ENCODE assay signal across 8 cellular contexts in the genomic region with DNA sequence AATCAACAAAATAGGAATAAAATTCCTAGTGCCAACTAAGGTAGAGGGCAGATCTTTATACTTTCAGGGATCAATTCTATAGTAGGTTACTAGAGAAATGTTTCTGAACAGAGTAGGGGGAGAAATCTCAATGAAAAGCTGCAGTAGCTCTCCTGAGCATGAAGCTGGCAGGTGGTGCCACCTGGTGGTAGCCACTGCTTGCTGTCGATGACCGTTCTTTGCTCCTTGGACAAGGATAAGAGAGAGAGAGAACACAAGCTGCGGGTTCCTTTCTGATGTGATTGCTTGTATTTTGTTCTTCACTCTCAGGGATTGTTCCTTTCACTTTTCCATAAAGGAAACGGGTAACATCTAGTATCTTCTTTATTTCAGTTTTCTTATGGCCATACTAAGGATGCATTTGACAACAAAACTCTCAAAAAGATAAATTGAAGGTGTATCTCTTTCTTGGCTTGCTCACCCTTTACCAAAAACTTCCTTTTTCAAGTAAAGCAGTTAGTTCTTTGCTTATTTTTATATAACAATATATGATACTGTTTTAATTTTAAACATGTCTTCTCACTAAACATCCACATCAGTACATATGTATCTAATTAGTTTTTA. TPM values are rescaled to one million over a fixed set of nuclear protein-coding genes. Genes with fewer than 3 reads are reported as not detected.
DNase-seq lines count a peak whose midpoint lies in the region; ATAC-seq, FAIRE-seq and TF ChIP-seq lines count a peak whose summit lies in the region.

No MANE protein-coding gene starts in this region.

- TF ChIP-seq POLR2A in vagina (IDR thresholded peaks at IDR 0.05), result no peak

- intact Hi-C loops in vagina (cut with DNase I), result no loop called here

- H3K9me3 ChIP-seq in osteoblast (ENCODE audit: low read depth, low read length) (no peaks in the 10 kb centered on the region), vagina (no peaks in the 10 kb centered on the region)

- H3K27me3 ChIP-seq in KMS-11 (ENCODE audit: insufficient read depth, low read depth) (no peaks in the 10 kb centered on the region), osteoblast (ENCODE audit: insufficient read depth, low read length) (peaks cover 4% of the 10 kb centered on the region), vagina (no peaks in the 10 kb centered on the region)

- H3K4me1 ChIP-seq in KMS-11 (ENCODE audit: low read depth, poor library complexity, severe bottlenecking) (no peaks in the 10 kb centered on the region), osteoblast (ENCODE audit: insufficient read depth, low read length) (peaks cover 6% of the 10 kb centered on the region), vagina (peaks cover 7% of the 10 kb centered on the region)

- H3K4me2 ChIP-seq in KMS-11 (no peak overlapping the region), osteoblast (ENCODE audit: insufficient read depth, low read length) (no peak overlapping the region)

- peak; percentile 93 for TF ChIP-seq CTCF in KMS-11 (conservative IDR thresholded peaks at IDR 0.05; ENCODE audit: low read depth, low read length)
- peak; percentile 98 for TF ChIP-seq CTCF in fibroblast of villous mesenchyme (IDR thresholded peaks at IDR 0.05; ENCODE audit: insufficient read depth, low read depth, low read length)
- TF ChIP-seq CTCF in osteoblast (IDR thresholded peaks at IDR 0.05; ENCODE audit: extremely low read depth, low read depth, low read length), result peak; percentile 99
- TF ChIP-seq CTCF in vagina (IDR thresholded peaks at IDR 0.05), result peak; percentile 60 to 81 (median 64)

- H4K20me1 ChIP-seq in KMS-11 (ENCODE audit: insufficient read depth) (no peaks in the 10 kb centered on the region), osteoblast (ENCODE audit: insufficient read depth, low read length) (no peaks in the 10 kb centered on the region)

- no peak overlapping the region for H3K4me3 ChIP-seq in KMS-11 (IDR thresholded peaks at IDR 0.05; ENCODE audit: insufficient read depth, low read depth, low read length)
- H3K4me3 ChIP-seq in fibroblast of villous mesenchyme (ENCODE audit: low read depth, low read length), result no peak overlapping the region
- no peak overlapping the region for H3K4me3 ChIP-seq in osteoblast (ENCODE audit: insufficient read depth, low read length)
- H3K4me3 ChIP-seq in vagina, result no peak overlapping the region

- no peak for FAIRE-seq in RCC 7860 (lab: Jason Lieb, UNC)

- no peak overlapping the region for H3K9ac ChIP-seq in KMS-11

- H3K79me2 ChIP-seq in KMS-11 (ENCODE audit: insufficient read depth, low read depth) (no peaks in the 10 kb centered on the region), osteoblast (ENCODE audit: insufficient read depth, low read length) (no peaks in the 10 kb centered on the region)

- H3K27ac ChIP-seq in KMS-11, result no peak overlapping the region
- no peak overlapping the region for H3K27ac ChIP-seq in osteoblast (ENCODE audit: low read depth, low read length)
- no peak overlapping the region for H3K27ac ChIP-seq in vagina

- ATAC-seq in GM21529 (IDR thresholded peaks at IDR 0.05; ENCODE audit: unreplicated experiment), result peak; percentile 94

- H3K36me3 ChIP-seq in KMS-11 (ENCODE audit: insufficient read depth), result no peaks in the 10 kb centered on the region
- no peaks in the 10 kb centered on the region for H3K36me3 ChIP-seq in osteoblast (ENCODE audit: insufficient read depth, low read length)
- H3K36me3 ChIP-seq in vagina, result no peaks in the 10 kb centered on the region

- H2AFZ ChIP-seq in KMS-11 (ENCODE audit: low read depth), result no peak overlapping the region
- H2AFZ ChIP-seq in osteoblast (ENCODE audit: low read length), result no peak overlapping the region

- peak; percentile 15 for DNase-seq in DMS79 (lab: John Stamatoyannopoulos, UW)
- peak; percentile 56 for DNase-seq in RCC 7860 (ENCODE audit: low spot score)
- peak; percentile 72 to 75 for DNase-seq in activated T-cell treated with anti-CD3 and anti-CD28 coated beads, Interleukin-2, amount 50 U/mL, for 48 hours
- DNase-seq in fibroblast of villous mesenchyme (ENCODE audit: low read depth), result peak; percentile 64
- peak; percentile 87 for DNase-seq in osteoblast (ENCODE audit: insufficient read length, low spot score, missing footprints)
- DNase-seq in vagina (ENCODE audit: extremely low spot score in 2 of 2), result no peak

RNA-seq across cellular contexts. Expression of gene MRPL19, which starts 18.6 kb away (rescaled TPM):
- 42.8 and 45.3 TPM in 2 replicates for total RNA-seq in fibroblast of villous mesenchyme
- 35.8 and 40.7 TPM in 2 replicates for total RNA-seq in osteoblast
- 34.1 TPM for total RNA-seq in vagina

Comparison
In these comparisons a context has a peak if more than half of its experiments do, and no peak if none do; other contexts are left out.
1. DNase-seq: peak in DMS79 (single experiment), RCC 7860 (single experiment), activated T-cell treated with anti-CD3 and anti-CD28 coated beads, Interleukin-2, amount 50 U/mL, for 48 hours (2 of 2), fibroblast of villous mesenchyme (single experiment) and osteoblast (single experiment); none in vagina (0 of 2).
2. Peak in every context shown above with its lines, with median percentiles within 50 percentile points of each other: CTCF ChIP-seq.